8 cellular contexts compared by ENCODE assay signal in the genomic region with DNA sequence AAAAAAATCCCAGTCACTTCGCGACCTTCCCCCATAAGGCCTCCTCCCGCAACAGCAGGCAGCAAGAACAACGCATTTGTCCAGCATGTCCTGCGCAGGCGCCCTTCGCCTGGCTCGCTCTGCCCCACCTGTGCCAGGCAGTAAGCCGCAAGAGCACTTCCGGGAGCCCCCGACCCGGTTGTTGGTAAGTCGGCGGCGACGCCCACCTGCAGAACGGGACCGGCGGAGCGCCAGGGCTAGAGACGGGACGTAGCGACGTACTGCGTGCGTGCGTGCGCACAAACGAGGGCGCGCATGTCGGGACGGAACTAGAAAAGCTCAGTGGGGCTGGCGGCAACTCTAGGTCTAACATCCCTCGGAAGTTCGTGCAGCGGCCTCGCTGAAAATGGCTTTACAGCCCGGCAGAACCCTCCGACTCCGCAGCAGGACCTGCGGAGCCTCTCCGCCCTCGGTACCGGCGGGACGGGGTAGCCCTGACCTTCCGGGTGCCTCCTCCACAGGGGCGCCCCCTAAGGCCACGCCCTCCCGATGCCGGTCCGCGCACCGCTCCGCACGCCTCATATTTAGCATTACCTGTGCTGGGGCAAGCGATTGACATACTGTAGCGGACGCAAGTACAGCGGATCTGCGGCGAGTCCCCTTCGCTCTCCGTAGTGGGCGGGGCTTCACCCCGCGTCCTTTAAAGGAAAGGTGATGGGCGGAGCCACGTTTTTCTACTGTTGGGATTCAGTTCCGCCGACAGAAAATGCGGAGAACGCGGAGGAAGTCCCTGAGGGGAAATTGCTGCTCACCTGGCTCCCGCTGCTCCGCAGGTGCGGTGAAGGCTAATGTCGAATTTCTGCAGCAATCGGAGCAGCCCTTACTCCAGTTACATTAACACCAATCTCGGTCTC. TPM values are rescaled to one million over a fixed set of nuclear protein-coding genes. Genes with fewer than 3 reads are reported as not detected.
DNase-seq lines count a peak whose midpoint lies in the region; ATAC-seq, FAIRE-seq and TF ChIP-seq lines count a peak whose summit lies in the region.

A gene with protein sequence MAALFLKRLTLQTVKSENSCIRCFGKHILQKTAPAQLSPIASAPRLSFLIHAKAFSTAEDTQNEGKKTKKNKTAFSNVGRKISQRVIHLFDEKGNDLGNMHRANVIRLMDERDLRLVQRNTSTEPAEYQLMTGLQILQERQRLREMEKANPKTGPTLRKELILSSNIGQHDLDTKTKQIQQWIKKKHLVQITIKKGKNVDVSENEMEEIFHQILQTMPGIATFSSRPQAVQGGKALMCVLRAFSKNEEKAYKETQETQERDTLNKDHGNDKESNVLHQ (minus strand): TSS at position 629 of the 893 bp plus-strand sequence. CDS start 10,116 bp downstream, outside the sequence.

- peaks cover 9% of the 10 kb centered on the region; the same call in 1 of the 2 replicates for H3K27me3 ChIP-seq in BE2C
- H3K27me3 ChIP-seq in colonic mucosa, result no peaks in the 10 kb centered on the region
- H3K27me3 ChIP-seq in layer of hippocampus (ENCODE audit: control insufficient read depth, insufficient read depth, low read length), result no peaks in the 10 kb centered on the region

- DNase-seq in BE2C, result peak; percentile 91
- DNase-seq in GM19239 (ENCODE audit: insufficient read length, low spot score), result peak; percentile 59
- peak; percentile 96 for DNase-seq in NCI-H524 treated with DMSO at 0.1 percent for 48 hours (lab: John Stamatoyannopoulos, UW)
- peak; percentile 98 for DNase-seq in activated CD4-positive, alpha-beta T cell treated with anti-CD3 and anti-CD28 coated beads for 48 hours
- DNase-seq in colonic mucosa, result peak; percentile 97
- DNase-seq in stimulated activated CD4-positive, alpha-beta T cell treated with anti-CD3 and anti-CD28 coated beads, Interleukin-1b, Interleukin-23, amount 100 ng/mL, for 4 hours (ENCODE audit: low read depth in 2 of 2), result peak; percentile 91 to 96

- H3K36me3 ChIP-seq in BE2C, result no peaks in the 10 kb centered on the region
- H3K36me3 ChIP-seq in colonic mucosa, result no peaks in the 10 kb centered on the region

- peak within 1 kb of the TSS; percentile 100 for H3K27ac ChIP-seq in colonic mucosa
- peak within 1 kb of the TSS; percentile 98 for H3K27ac ChIP-seq in layer of hippocampus (ENCODE audit: low read depth, low read length)

- peak; percentile 97 for FAIRE-seq in GM19239 (lab: Jason Lieb, UNC)

- TF ChIP-seq CTCF in BE2C (IDR thresholded peaks at IDR 0.05; ENCODE audit: low read depth, low read length), result no peak
- no peak for TF ChIP-seq CTCF in colonic mucosa (IDR thresholded peaks at IDR 0.05)

- H3K9ac ChIP-seq in colonic mucosa (ENCODE audit: low read depth in 2 of 2, low read length in 2 of 2), result peak within 1 kb of the TSS; percentile 84 to 96

- H3K9me3 ChIP-seq in BE2C (no peaks in the 10 kb centered on the region), colonic mucosa (no peaks in the 10 kb centered on the region)

- H3K4me1 ChIP-seq in BE2C (no peaks in the 10 kb centered on the region), colonic mucosa (peaks cover 3% of the 10 kb centered on the region)

- H3K4me3 ChIP-seq in BE2C (ENCODE audit: low read depth, low read length) (peak within 1 kb of the TSS; percentile 84), colonic mucosa (peak within 1 kb of the TSS; percentile 86)

- ATAC-seq in HG03457 (IDR thresholded peaks at IDR 0.05; ENCODE audit: unreplicated experiment), result peak; percentile 80

- intact Hi-C loops in colonic mucosa (cut with DNase I), result no loop called here

RNA-seq across cellular contexts. Expression of the gene that starts here (rescaled TPM):
- 71.1 TPM for polyA plus RNA-seq in BE2C (2012; ENCODE audit: insufficient read depth, insufficient read length, low read depth)
- 10 to 100 TPM; 53.7 to 65.1 TPM for total RNA-seq in colonic mucosa

Comparison
In these comparisons a context has a peak if more than half of its experiments do, and no peak if none do; other contexts are left out.
1. Peak in every context shown above with its lines: DNase-seq, ATAC-seq, H3K4me3 ChIP-seq and H3K27ac ChIP-seq.